8 cellular contexts compared by ENCODE assay signal in the genomic region with DNA sequence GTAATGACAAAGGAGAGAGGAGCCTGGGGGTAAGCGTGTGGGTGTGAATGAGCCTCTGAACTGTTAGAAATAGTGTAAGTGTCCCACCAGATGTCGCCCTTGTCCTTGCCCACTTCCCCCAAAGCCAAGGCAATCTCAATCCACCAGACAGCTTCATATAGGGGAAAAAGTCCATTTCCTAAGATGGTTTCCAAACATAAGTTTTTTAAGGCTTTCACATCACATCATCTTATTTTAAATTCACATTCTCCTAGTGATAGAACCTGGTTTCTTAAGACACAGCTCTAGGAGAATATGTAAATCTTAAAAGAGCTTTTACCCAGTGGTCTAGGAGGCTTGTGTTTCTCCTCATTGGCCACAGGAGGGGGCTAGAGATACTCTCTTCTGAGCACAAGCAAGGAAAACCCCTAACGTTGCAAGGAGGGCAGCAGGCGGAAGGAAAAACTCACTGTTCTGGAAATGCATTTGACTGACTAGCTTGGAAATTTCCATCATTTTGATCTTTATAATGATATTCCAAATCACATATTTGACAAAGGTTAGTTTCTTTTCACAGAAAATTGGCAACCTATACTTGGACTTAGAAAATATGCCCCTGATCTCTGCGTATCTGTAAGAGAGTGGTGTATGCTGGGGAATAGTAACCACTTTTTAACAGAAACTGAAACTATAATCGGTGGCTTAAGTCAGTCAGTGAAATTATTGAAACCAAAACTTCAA. TPM values are rescaled to one million over a fixed set of nuclear protein-coding genes. Genes with fewer than 3 reads are reported as not detected.
A peak's percentile ranks its signal among the peaks of the same experiment; 100 is the strongest.
DNase-seq lines count a peak whose midpoint lies in the region; ATAC-seq and TF ChIP-seq lines count a peak whose summit lies in the region.

No MANE protein-coding gene starts in this region.

- peaks cover 16% of the 10 kb centered on the region for H3K4me1 ChIP-seq in adipocyte (ENCODE audit: control insufficient read depth, insufficient read depth, low read length)

- peak; percentile 75 for TF ChIP-seq CTCF in GM12865 (IDR thresholded peaks at IDR 0.05; ENCODE audit: insufficient read depth, low read depth, low read length, missing control alignments)
- peak; percentile 60 for TF ChIP-seq CTCF in NB4 (IDR thresholded peaks at IDR 0.05; ENCODE audit: low read depth, low read length)

- H3K4me3 ChIP-seq in GM12865 (ENCODE audit: low read depth, low read length) (peak overlapping the region; percentile 34), NB4 (ENCODE audit: low read depth, low read length) (peak overlapping the region; percentile 25), adipocyte (ENCODE audit: low read length) (peak overlapping the region; percentile 83)

- peak overlapping the region; percentile 85 for H3K9ac ChIP-seq in adipocyte (ENCODE audit: low read length)

- DNase-seq in GM12865 (ENCODE audit: low read depth): peak; percentile 94
- DNase-seq in NB4 (ENCODE audit: low read depth): peak; percentile 87
- DNase-seq in adipocyte (ENCODE audit: low read depth): peak; percentile 97
- peak; percentile 38 for DNase-seq in left ventricle myocardium superior
- peak; percentile 92 for DNase-seq in renal cortical epithelial cell (ENCODE audit: low read depth)
- DNase-seq in posterior vena cava (ENCODE audit: low spot score): no peak

- H3K36me3 ChIP-seq in adipocyte (ENCODE audit: control insufficient read depth, insufficient read depth, low read length, severe bottlenecking): no peaks in the 10 kb centered on the region

- ATAC-seq in HG02571 (IDR thresholded peaks at IDR 0.05; ENCODE audit: unreplicated experiment) (peak; percentile 84), SK-N-SH treated with all-trans-retinoic acid at 6 μM for 48 hours (peak; percentile 97), left ventricle myocardium superior (peak; percentile 98)

- H3K9me3 ChIP-seq in adipocyte (ENCODE audit: control insufficient read depth, low read length): peaks cover 5% of the 10 kb centered on the region

- intact Hi-C loops in left ventricle myocardium superior (cut with micrococcal nuclease): loop anchor here (5.0 kb wide), 1 partner anchor 312 kb away; a partner anchor contains a TSS
- intact Hi-C loops in posterior vena cava (cut with DNase I): loop anchor here in 1 of 2 donors (10.0 kb wide), 1 partner anchor 310 kb away; a partner anchor contains a TSS

- no peaks in the 10 kb centered on the region for H3K27me3 ChIP-seq in adipocyte (replicated peaks; ENCODE audit: control insufficient read depth, insufficient read depth, low read length)

- no peak for TF ChIP-seq POLR2A in NB4 (IDR thresholded peaks at IDR 0.05; ENCODE audit: extremely low read depth, insufficient read length)

TF ChIP-seq in SK-N-SH treated with all-trans-retinoic acid at 6 μM for 48 hours, 23 proteins besides CTCF, POLR2A, EP300 and RAD21:
- no peak for TF ChIP-seq ZNF565 (CRISPR knock-in tag; conservative IDR thresholded peaks at IDR 0.05; ENCODE audit: low read depth)
- TF ChIP-seq TOX (CRISPR knock-in tag; IDR thresholded peaks at IDR 0.05; ENCODE audit: borderline replicate concordance): no peak
- TF ChIP-seq ZNF70 (CRISPR knock-in tag; IDR thresholded peaks at IDR 0.05): no peak
- TF ChIP-seq PPARA (CRISPR knock-in tag; IDR thresholded peaks at IDR 0.05; ENCODE audit: borderline replicate concordance): no peak
- TF ChIP-seq ISL1 (CRISPR knock-in tag; IDR thresholded peaks at IDR 0.05): no peak
- TF ChIP-seq SNAI2 (CRISPR knock-in tag; IDR thresholded peaks at IDR 0.05): no peak
- TF ChIP-seq OSR1 (CRISPR knock-in tag; IDR thresholded peaks at IDR 0.05): no peak
- TF ChIP-seq ZFP3 (CRISPR knock-in tag; IDR thresholded peaks at IDR 0.05): peak; percentile 84

RNA-seq across cellular contexts. Expression of a gene that starts 51.9 kb away (rescaled TPM):
- total RNA-seq in left ventricle myocardium superior: 20.4 TPM
- 0.05 and 0.69 TPM in 2 replicates for total RNA-seq in renal cortical epithelial cell
- total RNA-seq in posterior vena cava: not detected

RNA-seq across cellular contexts. Expression of a gene that starts 52.0 kb away (rescaled TPM):
- total RNA-seq in left ventricle myocardium superior (0.52 TPM), renal cortical epithelial cell (0.89 and 1.9 TPM in 2 replicates), posterior vena cava (under 1 TPM; 0.32 to 0.71 TPM)

Comparison
In these comparisons a context has a peak if more than half of its experiments do, and no peak if none do; other contexts are left out.
1. H3K4me3 ChIP-seq: peak in every context shown above with its lines; median percentile 83 in adipocyte; 34 in GM12865; 25 in NB4.
2. RNA of a gene that starts 51.9 kb away (total RNA-seq): 20.4 TPM in left ventricle myocardium superior (single experiment); 0.05 to 0.69 TPM in renal cortical epithelial cell and not detected in posterior vena cava; every median in the first group is over 10 times any median in the second.
3. Peak in every context shown above with its lines, with median percentiles within 50 percentile points of each other: ATAC-seq.